Comparison of ENCODE assay signal across 29 cellular contexts in the genomic region with DNA sequence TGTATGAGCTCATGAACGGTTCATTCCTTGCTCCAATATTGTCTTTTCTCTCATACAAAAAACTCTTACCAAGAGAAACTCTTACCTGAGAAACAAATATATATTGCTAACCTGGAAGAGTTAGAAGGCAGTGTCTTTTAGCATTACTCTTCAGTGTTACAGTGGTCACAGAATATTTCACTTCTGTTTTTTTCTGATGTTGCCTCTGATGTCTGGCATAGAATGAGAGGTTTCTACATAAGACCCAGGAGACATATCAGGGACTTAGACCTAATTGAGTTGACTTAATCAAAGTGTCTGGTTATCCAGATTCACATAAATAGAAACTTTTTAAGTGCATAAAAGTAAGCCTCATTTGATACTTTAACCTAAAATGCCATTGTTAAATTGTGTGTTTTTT.
"Had no signal": no experiment of that assay in that cellular context is flagged by ENCODE, and none has a peak within 500 bp of the region (broad histone marks: within the 10 kb centered on the region; RNA-seq: fewer than 3 reads in every experiment).

No MANE protein-coding gene starts in this region.

- H3K27ac ChIP-seq: neutrophil, pancreas, prostate gland, right lobe of liver, sigmoid colon, stomach, thoracic aorta, thyroid gland, tibial nerve, upper lobe of left lung, vagina had no signal

- H3K4me1 ChIP-seq: pancreas, prostate gland, right lobe of liver, sigmoid colon, stomach, thyroid gland, tibial nerve, upper lobe of left lung, vagina had no signal

- H3K4me1 Mint-ChIP-seq: naive B cell; naive thymus-derived CD8-positive, alpha-beta T cell; nephron progenitor cell; neural crest cell; stimulated activated effector memory CD8-positive, alpha-beta T cell treated with anti-CD3 and anti-CD28 coated beads, Interleukin-12 subunit alpha, Interleukin-12 subunit beta, amount 100 ng/mL, for 72 hours had no signal

- H3K27me3 Mint-ChIP-seq: naive B cell; naive thymus-derived CD8-positive, alpha-beta T cell; natural killer cell treated with Interleukin-12 subunit alpha and Interleukin-12 subunit beta and Interleukin-15 and Interleukin-18, amount 100 ng/mL, for 72 hours; stimulated activated naive CD8-positive, alpha-beta T cell treated with anti-CD3 and anti-CD28 coated beads, Interleukin-15, Interleukin-2, amounts not matched to agents 100 ng/mL and 50 ng/mL, for 24 hours had no signal

- ATAC-seq: naive thymus-derived CD8-positive, alpha-beta T cell; natural killer cell treated with Interleukin-12 subunit alpha and Interleukin-12 subunit beta and Interleukin-15 and Interleukin-18, amount 100 ng/mL, for 72 hours; pancreas; right cardiac atrium; right lobe of liver; stimulated activated effector memory CD8-positive, alpha-beta T cell treated with anti-CD3 and anti-CD28 coated beads, Interleukin-12 subunit alpha, Interleukin-12 subunit beta, amount 100 ng/mL, for 72 hours had no signal

- H3K9me3 Mint-ChIP-seq: nephron progenitor cell, neural crest cell had no signal

- H3K4me3 Mint-ChIP-seq: naive B cell; naive thymus-derived CD8-positive, alpha-beta T cell; natural killer cell treated with Interleukin-12 subunit alpha and Interleukin-12 subunit beta and Interleukin-15 and Interleukin-18, amount 100 ng/mL, for 72 hours; nephron progenitor cell; neural crest cell; stimulated activated effector memory CD8-positive, alpha-beta T cell treated with anti-CD3 and anti-CD28 coated beads, Interleukin-12 subunit alpha, Interleukin-12 subunit beta, amount 100 ng/mL, for 72 hours; stimulated activated naive CD8-positive, alpha-beta T cell treated with anti-CD3 and anti-CD28 coated beads, Interleukin-15, Interleukin-2, amounts not matched to agents 100 ng/mL and 50 ng/mL, for 24 hours had no signal

- H3K9me3 ChIP-seq: neutrophil, pancreas, prostate gland, right lobe of liver, sigmoid colon, stomach, thoracic aorta, thyroid gland, tibial nerve, upper lobe of left lung, vagina had no signal

- FAIRE-seq: pancreas, small intestine, urothelium cell line had no signal

- H3K36me3 ChIP-seq: neutrophil, pancreas, prostate gland, right lobe of liver, sigmoid colon, stomach, thoracic aorta, thyroid gland, tibial nerve, upper lobe of left lung, vagina had no signal

- H3K27me3 ChIP-seq: neutrophil, pancreas, right lobe of liver, sigmoid colon, stomach, thyroid gland, tibial nerve, upper lobe of left lung, vagina had no signal

- DNase-seq: naive B cell; naive thymus-derived CD8-positive, alpha-beta T cell; nephron progenitor cell; nucleus accumbens; pancreas; retina; right cardiac atrium; right lobe of liver; sigmoid colon; small intestine; stimulated activated CD4-positive, alpha-beta T cell treated with anti-CD3 and anti-CD28 coated beads, Interleukin-15, amount 100 ng/mL, for 24 hours; stimulated activated CD4-positive, alpha-beta T cell treated with anti-CD3 and anti-CD28 coated beads, Interleukin-2, amount 100 ng/mL, for 24 hours; stimulated activated CD4-positive, alpha-beta T cell treated with anti-CD3 and anti-CD28 coated beads, Interleukin-2, amount 100 ng/mL, for 48 hours; stimulated activated CD4-positive, alpha-beta T cell treated with anti-CD3 and anti-CD28 coated beads, Interleukin-4, amount 100 ng/mL, for 24 hours; stimulated activated naive CD4-positive, alpha-beta T cell treated with Interleukin-2 at 50 U/mL for 16 hours; stomach; thyroid gland; trophoblast cell; upper lobe of left lung had no signal

- H3K4me3 ChIP-seq: pancreas, prostate gland, right lobe of liver, sigmoid colon, stomach, thoracic aorta, thyroid gland, tibial nerve, upper lobe of left lung, vagina had no signal

- H3K27ac Mint-ChIP-seq: naive B cell; naive thymus-derived CD8-positive, alpha-beta T cell; natural killer cell treated with Interleukin-12 subunit alpha and Interleukin-12 subunit beta and Interleukin-15 and Interleukin-18, amount 100 ng/mL, for 72 hours; nephron progenitor cell; stimulated activated effector memory CD8-positive, alpha-beta T cell treated with anti-CD3 and anti-CD28 coated beads, Interleukin-12 subunit alpha, Interleukin-12 subunit beta, amount 100 ng/mL, for 72 hours; stimulated activated naive CD8-positive, alpha-beta T cell treated with anti-CD3 and anti-CD28 coated beads, Interleukin-15, Interleukin-2, amounts not matched to agents 100 ng/mL and 50 ng/mL, for 24 hours had no signal

- H3K36me3 Mint-ChIP-seq: naive thymus-derived CD8-positive, alpha-beta T cell; natural killer cell treated with Interleukin-12 subunit alpha and Interleukin-12 subunit beta and Interleukin-15 and Interleukin-18, amount 100 ng/mL, for 72 hours; stimulated activated effector memory CD8-positive, alpha-beta T cell treated with anti-CD3 and anti-CD28 coated beads, Interleukin-12 subunit alpha, Interleukin-12 subunit beta, amount 100 ng/mL, for 72 hours had no signal
